Comparison of ENCODE assay signal across 1 cellular context in the genomic region with DNA sequence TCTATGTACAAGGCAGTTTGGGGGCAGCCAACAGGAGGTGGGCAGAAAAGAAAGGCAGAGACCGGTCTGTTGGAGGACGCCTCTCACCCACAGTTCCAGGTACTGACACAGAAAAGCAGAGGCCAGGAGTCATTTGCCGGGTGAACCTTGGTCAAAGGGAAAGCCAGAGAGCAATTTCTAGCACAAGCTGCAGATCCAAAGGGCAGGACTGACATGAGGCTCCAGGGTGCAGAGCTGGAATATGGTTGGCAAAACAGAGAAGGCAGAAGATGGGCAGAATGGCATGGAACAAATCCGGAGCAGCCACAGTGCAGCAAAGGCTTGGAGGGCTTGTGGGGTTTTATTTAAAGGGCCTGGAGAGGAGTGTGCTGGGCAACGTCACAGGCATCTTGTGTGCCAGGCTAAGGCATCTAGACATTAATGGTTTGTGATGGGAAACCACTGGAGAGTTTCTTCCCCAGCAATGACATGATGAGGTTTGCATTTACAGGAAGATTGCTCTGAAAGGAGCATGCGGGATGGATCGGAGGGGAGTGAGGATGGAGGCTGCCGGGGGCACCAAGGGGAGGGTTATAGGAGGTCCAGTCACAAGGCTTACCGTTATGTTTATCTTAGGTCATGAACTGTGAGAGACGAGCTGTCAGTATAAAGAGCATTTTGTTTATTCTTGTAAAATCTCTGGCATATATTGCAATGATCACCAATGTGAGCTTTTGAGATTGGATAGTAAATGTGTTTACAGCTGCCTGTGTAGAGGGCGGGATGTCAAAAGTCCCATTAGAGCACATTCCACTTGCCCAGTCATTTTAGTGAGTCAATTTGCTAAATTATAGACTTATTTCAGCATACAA.
A peak's percentile ranks its signal among the peaks of the same experiment; 100 is the strongest.
TF ChIP-seq lines count a peak whose summit lies in the region.

No MANE protein-coding gene starts in this region.

TF ChIP-seq in HepG2, 621 proteins besides CTCF, POLR2A, EP300 and RAD21 (continued from another document):
- TF ChIP-seq, protein P1, sequence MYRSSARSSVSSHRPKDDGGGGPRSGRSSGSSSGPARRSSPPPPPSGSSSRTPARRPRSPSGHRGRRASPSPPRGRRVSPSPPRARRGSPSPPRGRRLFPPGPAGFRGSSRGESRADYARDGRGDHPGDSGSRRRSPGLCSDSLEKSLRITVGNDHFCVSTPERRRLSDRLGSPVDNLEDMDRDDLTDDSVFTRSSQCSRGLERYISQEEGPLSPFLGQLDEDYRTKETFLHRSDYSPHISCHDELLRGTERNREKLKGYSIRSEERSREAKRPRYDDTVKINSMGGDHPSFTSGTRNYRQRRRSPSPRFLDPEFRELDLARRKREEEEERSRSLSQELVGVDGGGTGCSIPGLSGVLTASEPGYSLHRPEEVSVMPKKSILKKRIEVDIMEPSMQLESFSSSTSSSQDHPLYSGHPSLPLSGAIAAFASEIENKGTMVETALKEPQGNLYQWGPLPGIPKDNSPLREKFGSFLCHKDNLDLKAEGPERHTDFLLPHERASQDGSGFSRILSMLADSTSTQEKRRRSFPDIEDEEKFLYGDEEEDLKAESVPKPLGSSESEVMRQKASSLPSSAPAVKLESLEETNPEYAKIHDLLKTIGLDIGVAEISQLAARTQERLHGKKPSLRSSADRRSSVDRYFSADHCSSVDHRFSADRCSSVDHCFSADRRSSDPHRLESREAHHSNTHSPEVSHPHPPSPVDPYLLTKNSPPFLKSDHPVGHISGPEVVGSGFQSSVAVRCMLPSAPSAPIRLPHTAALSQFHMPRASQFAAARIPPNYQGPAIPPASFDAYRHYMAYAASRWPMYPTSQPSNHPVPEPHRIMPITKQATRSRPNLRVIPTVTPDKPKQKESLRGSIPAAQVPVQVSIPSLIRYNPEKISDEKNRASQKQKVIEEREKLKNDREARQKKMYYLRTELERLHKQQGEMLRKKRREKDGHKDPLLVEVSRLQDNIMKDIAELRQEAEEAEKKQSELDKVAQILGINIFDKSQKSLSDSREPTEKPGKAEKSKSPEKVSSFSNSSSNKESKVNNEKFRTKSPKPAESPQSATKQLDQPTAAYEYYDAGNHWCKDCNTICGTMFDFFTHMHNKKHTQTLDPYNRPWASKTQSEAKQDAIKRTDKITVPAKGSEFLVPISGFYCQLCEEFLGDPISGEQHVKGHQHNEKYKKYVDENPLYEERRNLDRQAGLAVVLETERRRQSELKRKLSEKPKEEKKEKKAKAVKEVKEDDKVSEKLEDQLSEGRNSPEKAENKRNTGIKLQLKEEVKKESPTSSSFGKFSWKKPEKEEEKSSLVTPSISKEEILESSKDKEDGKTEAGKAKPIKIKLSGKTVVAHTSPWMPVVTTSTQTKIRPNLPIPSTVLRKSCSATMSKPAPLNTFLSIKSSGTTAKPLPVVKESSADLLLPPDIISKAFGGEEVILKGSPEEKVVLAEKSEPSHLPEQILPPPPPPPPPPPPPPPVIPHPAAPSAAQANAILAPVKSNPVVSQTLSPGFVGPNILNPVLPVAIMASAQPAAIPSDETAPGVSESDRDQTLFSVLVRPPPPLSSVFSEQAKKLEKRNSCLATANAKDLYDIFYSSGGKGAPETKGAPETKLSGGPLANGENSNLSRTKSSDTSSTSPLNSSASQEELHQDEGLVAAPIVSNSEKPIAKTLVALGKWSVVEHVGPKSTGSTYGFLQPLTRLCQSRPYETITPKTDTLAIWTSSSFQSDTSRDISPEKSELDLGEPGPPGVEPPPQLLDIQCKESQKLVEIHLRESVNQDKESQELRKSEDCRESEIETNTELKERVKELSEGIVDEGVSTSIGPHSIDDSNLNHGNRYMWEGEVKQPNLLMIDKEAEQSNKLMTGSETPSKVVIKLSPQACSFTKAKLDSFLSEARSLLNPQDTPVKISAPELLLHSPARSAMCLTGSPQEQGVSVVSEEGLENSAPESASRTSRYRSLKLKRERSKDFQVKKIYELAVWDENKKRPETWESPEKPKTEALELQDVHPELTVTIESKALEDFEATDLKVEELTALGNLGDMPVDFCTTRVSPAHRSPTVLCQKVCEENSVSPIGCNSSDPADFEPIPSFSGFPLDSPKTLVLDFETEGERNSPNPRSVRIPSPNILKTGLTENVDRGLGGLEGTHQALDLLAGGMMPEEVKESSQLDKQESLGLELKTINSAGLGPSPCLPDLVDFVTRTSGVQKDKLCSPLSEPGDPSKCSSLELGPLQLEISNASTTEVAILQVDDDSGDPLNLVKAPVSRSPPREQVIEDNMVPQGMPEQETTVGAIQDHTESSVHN (CRISPR knock-in tag; IDR thresholded peaks at IDR 0.05) = no peak
- TF ChIP-seq, protein P2, sequence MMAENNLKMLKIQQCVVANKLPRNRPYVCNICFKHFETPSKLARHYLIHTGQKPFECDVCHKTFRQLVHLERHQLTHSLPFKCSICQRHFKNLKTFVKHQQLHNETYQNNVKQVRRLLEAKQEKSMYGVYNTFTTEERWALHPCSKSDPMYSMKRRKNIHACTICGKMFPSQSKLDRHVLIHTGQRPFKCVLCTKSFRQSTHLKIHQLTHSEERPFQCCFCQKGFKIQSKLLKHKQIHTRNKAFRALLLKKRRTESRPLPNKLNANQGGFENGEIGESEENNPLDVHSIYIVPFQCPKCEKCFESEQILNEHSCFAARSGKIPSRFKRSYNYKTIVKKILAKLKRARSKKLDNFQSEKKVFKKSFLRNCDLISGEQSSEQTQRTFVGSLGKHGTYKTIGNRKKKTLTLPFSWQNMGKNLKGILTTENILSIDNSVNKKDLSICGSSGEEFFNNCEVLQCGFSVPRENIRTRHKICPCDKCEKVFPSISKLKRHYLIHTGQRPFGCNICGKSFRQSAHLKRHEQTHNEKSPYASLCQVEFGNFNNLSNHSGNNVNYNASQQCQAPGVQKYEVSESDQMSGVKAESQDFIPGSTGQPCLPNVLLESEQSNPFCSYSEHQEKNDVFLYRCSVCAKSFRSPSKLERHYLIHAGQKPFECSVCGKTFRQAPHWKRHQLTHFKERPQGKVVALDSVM (CRISPR knock-in tag; IDR thresholded peaks at IDR 0.05) = 0 out of 2 replicates have a peak, but pooled peaks have one; percentile 9
- TF ChIP-seq SYNCRIP (IDR thresholded peaks at IDR 0.05; ENCODE audit: insufficient read depth, low read depth, low read length) = no peak
- TF ChIP-seq HDAC6 (IDR thresholded peaks at IDR 0.05; ENCODE audit: low read depth, low read length) = no peak
- no peak for TF ChIP-seq SMAD3 (CRISPR knock-in tag; IDR thresholded peaks at IDR 0.05)
- no peak for TF ChIP-seq ZNF333 (CRISPR knock-in tag; IDR thresholded peaks at IDR 0.05; ENCODE audit: borderline replicate concordance)
- TF ChIP-seq, protein P3, sequence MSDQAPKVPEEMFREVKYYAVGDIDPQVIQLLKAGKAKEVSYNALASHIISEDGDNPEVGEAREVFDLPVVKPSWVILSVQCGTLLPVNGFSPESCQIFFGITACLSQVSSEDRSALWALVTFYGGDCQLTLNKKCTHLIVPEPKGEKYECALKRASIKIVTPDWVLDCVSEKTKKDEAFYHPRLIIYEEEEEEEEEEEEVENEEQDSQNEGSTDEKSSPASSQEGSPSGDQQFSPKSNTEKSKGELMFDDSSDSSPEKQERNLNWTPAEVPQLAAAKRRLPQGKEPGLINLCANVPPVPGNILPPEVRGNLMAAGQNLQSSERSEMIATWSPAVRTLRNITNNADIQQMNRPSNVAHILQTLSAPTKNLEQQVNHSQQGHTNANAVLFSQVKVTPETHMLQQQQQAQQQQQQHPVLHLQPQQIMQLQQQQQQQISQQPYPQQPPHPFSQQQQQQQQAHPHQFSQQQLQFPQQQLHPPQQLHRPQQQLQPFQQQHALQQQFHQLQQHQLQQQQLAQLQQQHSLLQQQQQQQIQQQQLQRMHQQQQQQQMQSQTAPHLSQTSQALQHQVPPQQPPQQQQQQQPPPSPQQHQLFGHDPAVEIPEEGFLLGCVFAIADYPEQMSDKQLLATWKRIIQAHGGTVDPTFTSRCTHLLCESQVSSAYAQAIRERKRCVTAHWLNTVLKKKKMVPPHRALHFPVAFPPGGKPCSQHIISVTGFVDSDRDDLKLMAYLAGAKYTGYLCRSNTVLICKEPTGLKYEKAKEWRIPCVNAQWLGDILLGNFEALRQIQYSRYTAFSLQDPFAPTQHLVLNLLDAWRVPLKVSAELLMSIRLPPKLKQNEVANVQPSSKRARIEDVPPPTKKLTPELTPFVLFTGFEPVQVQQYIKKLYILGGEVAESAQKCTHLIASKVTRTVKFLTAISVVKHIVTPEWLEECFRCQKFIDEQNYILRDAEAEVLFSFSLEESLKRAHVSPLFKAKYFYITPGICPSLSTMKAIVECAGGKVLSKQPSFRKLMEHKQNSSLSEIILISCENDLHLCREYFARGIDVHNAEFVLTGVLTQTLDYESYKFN (CRISPR knock-in tag; conservative IDR thresholded peaks at IDR 0.05) = peak; percentile 61
- TF ChIP-seq, protein P4, sequence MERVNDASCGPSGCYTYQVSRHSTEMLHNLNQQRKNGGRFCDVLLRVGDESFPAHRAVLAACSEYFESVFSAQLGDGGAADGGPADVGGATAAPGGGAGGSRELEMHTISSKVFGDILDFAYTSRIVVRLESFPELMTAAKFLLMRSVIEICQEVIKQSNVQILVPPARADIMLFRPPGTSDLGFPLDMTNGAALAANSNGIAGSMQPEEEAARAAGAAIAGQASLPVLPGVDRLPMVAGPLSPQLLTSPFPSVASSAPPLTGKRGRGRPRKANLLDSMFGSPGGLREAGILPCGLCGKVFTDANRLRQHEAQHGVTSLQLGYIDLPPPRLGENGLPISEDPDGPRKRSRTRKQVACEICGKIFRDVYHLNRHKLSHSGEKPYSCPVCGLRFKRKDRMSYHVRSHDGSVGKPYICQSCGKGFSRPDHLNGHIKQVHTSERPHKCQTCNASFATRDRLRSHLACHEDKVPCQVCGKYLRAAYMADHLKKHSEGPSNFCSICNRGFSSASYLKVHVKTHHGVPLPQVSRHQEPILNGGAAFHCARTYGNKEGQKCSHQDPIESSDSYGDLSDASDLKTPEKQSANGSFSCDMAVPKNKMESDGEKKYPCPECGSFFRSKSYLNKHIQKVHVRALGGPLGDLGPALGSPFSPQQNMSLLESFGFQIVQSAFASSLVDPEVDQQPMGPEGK (CRISPR knock-in tag; IDR thresholded peaks at IDR 0.05) = 0 out of 2 replicates have a peak, but pooled peaks have one; percentile 20
- TF ChIP-seq ZNF329 (CRISPR knock-in tag; IDR thresholded peaks at IDR 0.05; ENCODE audit: low read depth) = no peak
- 0 out of 2 replicates have a peak, but pooled peaks have one; percentile 25 for TF ChIP-seq HDAC1 (CRISPR knock-in tag; IDR thresholded peaks at IDR 0.05)
- TF ChIP-seq GATAD2A (CRISPR knock-in tag; IDR thresholded peaks at IDR 0.05) = peak; percentile 37; the same call in 1 of the 2 replicates
- TF ChIP-seq ZNF816 (CRISPR knock-in tag; IDR thresholded peaks at IDR 0.05; ENCODE audit: borderline replicate concordance) = peak; percentile 30; the same call in 1 of the 2 replicates
- TF ChIP-seq ETV5 (CRISPR knock-in tag; IDR thresholded peaks at IDR 0.05; ENCODE audit: borderline replicate concordance) = no peak
- no peak for TF ChIP-seq ZKSCAN1 (IDR thresholded peaks at IDR 0.05; ENCODE audit: low read length)
- TF ChIP-seq MXD4 (CRISPR knock-in tag; IDR thresholded peaks at IDR 0.05) = no peak
- TF ChIP-seq, protein P5, sequence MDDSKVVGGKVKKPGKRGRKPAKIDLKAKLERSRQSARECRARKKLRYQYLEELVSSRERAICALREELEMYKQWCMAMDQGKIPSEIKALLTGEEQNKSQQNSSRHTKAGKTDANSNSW (CRISPR knock-in tag; IDR thresholded peaks at IDR 0.05; ENCODE audit: borderline replicate concordance) = no peak
